In genomic region chr7:28983396-28984190, GRCh38 we compare ENCODE assay signal across 21 cellular contexts. TPM values are rescaled to one million over a fixed set of nuclear protein-coding genes. Genes with fewer than 3 reads are reported as not detected.
"Had no signal": no experiment of that assay in that cellular context is flagged by ENCODE, and none has a peak within 500 bp of the region (broad histone marks: within the 10 kb centered on the region; RNA-seq: fewer than 3 reads in every experiment).

No MANE protein-coding gene starts in this region.

- H3K27ac Mint-ChIP-seq: activated CD4-positive, alpha-beta T cell treated with anti-CD3 and anti-CD28 coated beads, Interleukin-2, amount 10 ng/mL, durations not matched to agents 24 days and 14 days; activated CD8-positive, alpha-beta T cell treated with anti-CD3 and anti-CD28 coated beads, Interleukin-2, amount 10 ng/mL, durations not matched to agents 7 days and 5 days; activated naive CD8-positive, alpha-beta T cell; activated T-cell treated with anti-CD3 and anti-CD28 coated beads, Interleukin-2, amount 50 U/mL, for 72 hours; effector memory CD8-positive, alpha-beta T cell; naive B cell had no signal

- H3K9me3 Mint-ChIP-seq: activated CD4-positive, alpha-beta T cell treated with anti-CD3 and anti-CD28 coated beads, Interleukin-2, amount 10 ng/mL, durations not matched to agents 24 days and 14 days; activated T-cell treated with anti-CD3 and anti-CD28 coated beads, Interleukin-2, amount 50 U/mL, for 72 hours; effector memory CD8-positive, alpha-beta T cell had no signal

- H3K36me3 Mint-ChIP-seq: activated naive CD8-positive, alpha-beta T cell; naive B cell had no signal

- H3K27ac ChIP-seq: brain microvascular endothelial cell, epithelial cell of prostate, lower lobe of right lung, tibial nerve had no signal

- H3K4me1 Mint-ChIP-seq: activated CD4-positive, alpha-beta T cell treated with anti-CD3 and anti-CD28 coated beads, Interleukin-2, amount 10 ng/mL, durations not matched to agents 24 days and 14 days; naive B cell had no signal

- H3K36me3 ChIP-seq: brain microvascular endothelial cell, gastrocnemius medialis, heart left ventricle, lower lobe of right lung, tibial nerve had no signal

- H3K4me3 Mint-ChIP-seq: activated CD4-positive, alpha-beta T cell treated with anti-CD3 and anti-CD28 coated beads, Interleukin-2, amount 10 ng/mL, durations not matched to agents 24 days and 14 days; activated CD8-positive, alpha-beta T cell treated with anti-CD3 and anti-CD28 coated beads, Interleukin-2, amount 10 ng/mL, durations not matched to agents 7 days and 5 days; activated naive CD8-positive, alpha-beta T cell; activated T-cell treated with anti-CD3 and anti-CD28 coated beads, Interleukin-2, amount 50 U/mL, for 72 hours; effector memory CD8-positive, alpha-beta T cell; naive B cell had no signal

- ATAC-seq: activated CD8-positive, alpha-beta T cell treated with anti-CD3 and anti-CD28 coated beads, Interleukin-2, amount 10 ng/mL, durations not matched to agents 7 days and 5 days; activated T-cell treated with anti-CD3 and anti-CD28 coated beads, Interleukin-2, amount 50 U/mL, for 72 hours; effector memory CD8-positive, alpha-beta T cell had no signal

- H3K4me3 ChIP-seq: gastrocnemius medialis, heart left ventricle, lower lobe of right lung, skin epidermis, tibial nerve had no signal

- DNase-seq: activated CD4-positive, alpha-beta T cell treated with anti-CD3 and anti-CD28 coated beads, Interleukin-2, amount 10 ng/mL, durations not matched to agents 24 days and 14 days; activated CD4-positive, CD25-positive, alpha-beta regulatory T cell; activated CD8-positive, alpha-beta memory T cell treated with anti-CD3 and anti-CD28 coated beads, Interleukin-2, amount 50 U/mL, for 4 hours; activated CD8-positive, alpha-beta T cell treated with anti-CD3 and anti-CD28 coated beads, Interleukin-2, amount 10 ng/mL, durations not matched to agents 7 days and 5 days; activated gamma-delta T cell treated with Interleukin-2 at 50 U/mL for 16 hours; activated T-cell treated with anti-CD3 and anti-CD28 coated beads, Interleukin-2, amount 50 U/mL, for 72 hours; effector memory CD8-positive, alpha-beta T cell; left cardiac atrium; naive B cell; stimulated activated CD4-positive, alpha-beta T cell treated with anti-CD3 and anti-CD28 coated beads, Interleukin-4, amount 100 ng/mL, for 4 hours; stimulated activated CD8-positive, alpha-beta memory T cell treated with anti-CD3 and anti-CD28 coated beads, Interleukin-4, amount 100 ng/mL, for 48 hours; stimulated activated naive CD4-positive, alpha-beta T cell treated with Interleukin-2 at 50 U/mL for 16 hours had no signal

- H3K27me3 Mint-ChIP-seq: activated CD4-positive, alpha-beta T cell treated with anti-CD3 and anti-CD28 coated beads, Interleukin-2, amount 10 ng/mL, durations not matched to agents 24 days and 14 days had no signal

- H3K9me3 ChIP-seq: gastrocnemius medialis, heart left ventricle, lower lobe of right lung, tibial nerve had no signal

- H3K27me3 ChIP-seq: brain microvascular endothelial cell, gastrocnemius medialis, heart left ventricle, tibial nerve had no signal

RNA-seq across cellular contexts. Expression of gene TRIL, which starts 25.5 kb away (rescaled TPM):
- total RNA-seq: activated CD8-positive, alpha-beta T cell treated with anti-CD3 and anti-CD28 coated beads, Interleukin-2, amount 10 ng/mL, durations not matched to agents 7 days and 5 days; activated T-cell treated with anti-CD3 and anti-CD28 coated beads, Interleukin-2, amount 50 U/mL, for 72 hours; T-helper 2 cell treated with Interferon-gamma antibody and Interleukin-4, amounts not matched to agents 100 ng/mL and 5 ng/mL, for 36 hours had no signal
